In the genomic region with DNA sequence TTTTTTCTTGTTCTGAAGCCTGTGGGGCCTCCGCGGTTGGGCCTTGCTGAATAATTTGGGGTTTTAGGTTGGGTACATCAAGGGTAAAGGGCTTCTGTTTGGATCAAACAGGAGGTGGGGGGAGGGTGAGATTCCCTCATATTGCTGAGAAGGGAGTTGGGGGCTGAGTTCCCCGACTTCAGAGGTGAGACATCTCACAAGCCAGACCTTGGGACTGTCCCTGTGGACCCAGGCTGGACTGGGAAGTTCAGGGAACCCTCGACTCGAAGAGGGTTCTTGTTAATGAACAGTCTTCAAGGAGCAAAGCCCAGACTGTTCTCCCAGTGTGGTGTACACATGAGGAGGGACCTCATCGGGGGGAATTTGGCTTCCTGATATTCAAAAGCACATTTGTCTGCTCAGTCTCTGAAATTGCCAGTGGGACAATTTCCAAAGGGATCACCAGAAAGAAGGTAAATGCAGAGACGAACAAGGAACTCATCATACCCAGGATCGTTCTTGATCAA, we compare ENCODE assay signal across 20 cellular contexts.
DNase-seq lines count a peak whose midpoint lies in the region; ATAC-seq and TF ChIP-seq lines count a peak whose summit lies in the region.
"Had no signal": no experiment of that assay in that cellular context is flagged by ENCODE, and none has a peak within 500 bp of the region (broad histone marks: within the 10 kb centered on the region; RNA-seq: fewer than 3 reads in every experiment).

No MANE protein-coding gene starts in this region.

- no peak overlapping the region for H3K23ac ChIP-seq in H9 (ENCODE audit: insufficient read length, low read depth, low read length)

- H2BK15ac ChIP-seq in H9 (ENCODE audit: low read depth, low read length): no peak overlapping the region

- no peaks in the 10 kb centered on the region for H3K36me3 ChIP-seq in esophagus muscularis mucosa
- H3K36me3 ChIP-seq: MG63, Peyer's patch had no signal

- H3K27ac ChIP-seq in H9 (ENCODE audit: insufficient read length, low read depth, low read length) (no peak overlapping the region), esophagus muscularis mucosa (replicated peaks in 1 of 4) (no peak overlapping the region)
- H3K27ac ChIP-seq: Peyer's patch had no signal

- H3K79me2 ChIP-seq in H9 (ENCODE audit: insufficient read depth, low read length): no peaks in the 10 kb centered on the region

- TF ChIP-seq POLR2A in esophagus muscularis mucosa (IDR thresholded peaks at IDR 0.05; ENCODE audit: low read depth): no peak

- no peak overlapping the region for H3K4ac ChIP-seq in H9 (ENCODE audit: low read depth, low read length)

- H3K4me3 Mint-ChIP-seq in H9 (no peak overlapping the region), T-helper 17 cell (no peak overlapping the region)
- H3K4me3 Mint-ChIP-seq: CD4-positive, alpha-beta memory T cell; HFFc6; IgD-negative memory B cell had no signal

- no peak overlapping the region for H3K27ac Mint-ChIP-seq in H9
- H3K27ac Mint-ChIP-seq in T-helper 17 cell: no peak overlapping the region
- H3K27ac Mint-ChIP-seq: CD4-positive, alpha-beta memory T cell; HFFc6; IgD-negative memory B cell had no signal

- H3K23me2 ChIP-seq in H9 (ENCODE audit: insufficient read length, low read depth, low read length, poor library complexity, severe bottlenecking): no peaks in the 10 kb centered on the region

- H4K8ac ChIP-seq in H9 (replicated peaks; ENCODE audit: insufficient read length, low read depth, low read length): no peak overlapping the region

- no peak overlapping the region for H3K4me3 ChIP-seq in esophagus muscularis mucosa
- H3K4me3 ChIP-seq: BLaER1, MG63, Peyer's patch had no signal

- intact Hi-C loops in esophagus muscularis mucosa (cut with DNase I) (no loop called here), sciatic nerve (cut with DNase I) (no loop called here)

- no CpG with 5 or more reads among the region's 8 CpGs for WGBS in H9 (ENCODE audit: extremely low coverage, insufficient read length, low lambda C conversion rate)
- WGBS in esophagus muscularis mucosa: 67% methylated on average over 6 of the region's 8 CpGs

- H3T11ph ChIP-seq in H9 (ENCODE audit: low read length): no peak overlapping the region

- no peak overlapping the region for H4K91ac ChIP-seq in H9 (ENCODE audit: insufficient read length, low read depth, low read length)

- DNase-seq in D341Med (ENCODE audit: low spot score) (peak; percentile 5), H9 (peak; percentile 7), esophagus muscularis mucosa (ENCODE audit: extremely low spot score) (peak; percentile 91), sciatic nerve (ENCODE audit: low spot score) (peak; percentile 42), NCI-H526 (lab: John Stamatoyannopoulos, UW) (no peak), T-helper 17 cell (no peak)
- DNase-seq: CD4-positive, alpha-beta memory T cell; HFFc6; Kasumi-1; MG63; NCI-H1048; NCI-H1436 treated with DMSO at 0.1 percent for 48 hours; NCI-H2029 treated with DMSO at 0.1 percent for 48 hours; NCI-H2171; NCI-H526 treated with DMSO at 0.1 percent for 48 hours; NK-92 treated with Interleukin-12 subunit alpha and Interleukin-12 subunit beta, amount 100 ng/mL, for 24 hours; Peyer's patch had no signal

- no peak overlapping the region for H3K56ac ChIP-seq in H9 (ENCODE audit: insufficient read length, low read depth, low read length)

- H3K4me1 ChIP-seq in H9 (ENCODE audit: insufficient read depth, low read length) (no peaks in the 10 kb centered on the region), esophagus muscularis mucosa (peaks cover 0 to 3% (median 0%) of the 10 kb centered on the region in 4 donors)
- H3K4me1 ChIP-seq: Peyer's patch had no signal

- no peak overlapping the region for H2BK20ac ChIP-seq in H9 (ENCODE audit: low read depth, low read length, poor library complexity, severe bottlenecking)

- no peak overlapping the region for H3K4me2 ChIP-seq in H9 (ENCODE audit: insufficient read depth, insufficient read length, low read length)
- H3K4me2 ChIP-seq: BLaER1 had no signal

- H2BK12ac ChIP-seq in H9 (ENCODE audit: insufficient read length, low read depth, low read length): no peak overlapping the region

- TF ChIP-seq EP300 in esophagus muscularis mucosa (IDR thresholded peaks at IDR 0.05): no peak

- no peaks in the 10 kb centered on the region for H3K79me1 ChIP-seq in H9 (ENCODE audit: insufficient read depth, low read depth, low read length, poor library complexity, severe bottlenecking)

- no peak overlapping the region for H2AFZ ChIP-seq in H9 (ENCODE audit: low read length)

- H3K36me3 Mint-ChIP-seq in H9 (ENCODE audit: insufficient read depth in 1 of 3, low read depth in 3 of 3) (no peaks in the 10 kb centered on the region), T-helper 17 cell (ENCODE audit: low read depth) (peaks cover 2% of the 10 kb centered on the region)
- H3K36me3 Mint-ChIP-seq: CD4-positive, alpha-beta memory T cell had no signal

- H4K5ac ChIP-seq in H9 (ENCODE audit: insufficient read length, low read depth, low read length): no peak overlapping the region

- no peak overlapping the region for H3K18ac ChIP-seq in H9 (ENCODE audit: insufficient read length, low read depth, low read length)

- no peak overlapping the region for H3K14ac ChIP-seq in H9 (ENCODE audit: insufficient read depth, low read length)

- H3K4me1 Mint-ChIP-seq in H9 (peaks cover 4 to 5% of the 10 kb centered on the region in 2 experiments), T-helper 17 cell (peaks cover 2% of the 10 kb centered on the region)
- H3K4me1 Mint-ChIP-seq: CD4-positive, alpha-beta memory T cell; IgD-negative memory B cell had no signal

- no peak overlapping the region for H2AK5ac ChIP-seq in H9 (ENCODE audit: insufficient read length, low read length)

- H2BK5ac ChIP-seq in H9 (ENCODE audit: insufficient read length, low read length): no peak overlapping the region

- H2BK120ac ChIP-seq in H9 (ENCODE audit: low read depth, low read length, poor library complexity, severe bottlenecking): no peak overlapping the region

- peak; percentile 40 for ATAC-seq in sciatic nerve
- no peak for ATAC-seq in T-helper 17 cell
- no peak for ATAC-seq in HG03196 (IDR thresholded peaks at IDR 0.05; ENCODE audit: unreplicated experiment)

- H3K27me3 Mint-ChIP-seq in H9 (ENCODE audit: low read depth) (peaks cover 19% of the 10 kb centered on the region), T-helper 17 cell (peaks cover 15% of the 10 kb centered on the region)

- H4K20me1 ChIP-seq in H9 (ENCODE audit: control insufficient read depth, insufficient read depth, insufficient read length): no peaks in the 10 kb centered on the region

- H3K9me3 ChIP-seq in H9 (ENCODE audit: control insufficient read depth, low read depth, low read length): no peaks in the 10 kb centered on the region
- H3K9me3 ChIP-seq in esophagus muscularis mucosa: no peaks in the 10 kb centered on the region
- H3K9me3 ChIP-seq in T-helper 17 cell (ENCODE audit: control insufficient read depth, low read length, poor library complexity, severe bottlenecking): no peaks in the 10 kb centered on the region
- H3K9me3 ChIP-seq: BLaER1, MG63, Peyer's patch had no signal

- peaks cover 0 to 32% of the 10 kb centered on the region in 2 experiments; a peak in 2 of 5 replicates for H3K9me3 Mint-ChIP-seq in H9
- H3K9me3 Mint-ChIP-seq: CD4-positive, alpha-beta memory T cell; IgD-negative memory B cell had no signal

- H3K27me3 ChIP-seq in H9 (ENCODE audit: insufficient read depth, low read length): no peaks in the 10 kb centered on the region; the same call in 1 of the 2 replicates
- H3K27me3 ChIP-seq in esophagus muscularis mucosa: no peaks in the 10 kb centered on the region
- H3K27me3 ChIP-seq: BLaER1, MG63, Peyer's patch had no signal

- no peak overlapping the region for H3K9ac ChIP-seq in H9 (ENCODE audit: extremely low read depth, insufficient read length, low read length)
- H3K9ac ChIP-seq: BLaER1 had no signal

- TF ChIP-seq CTCF in H9 (conservative IDR thresholded peaks at IDR 0.05) (no peak), esophagus muscularis mucosa (IDR thresholded peaks at IDR 0.05) (no peak)

Comparison
In these comparisons a context has a peak if more than half of its experiments do, and no peak if none do; other contexts are left out.
1. DNase-seq: peak in D341Med (single experiment), H9 (single experiment), esophagus muscularis mucosa (single experiment) and sciatic nerve (single experiment); none in NCI-H526 (0 of 2) and T-helper 17 cell (0 of 3).